ENCODE assay signal across 1 cellular context in genomic region chr19:52028027-52028779, GRCh38.
A peak's percentile ranks its signal among the peaks of the same experiment; 100 is the strongest.
TF ChIP-seq lines count a peak whose summit lies in the region.

Gene ZNF614 (minus strand): TSS chr19:52028379. CDS start chr19:52025745, 2,634 bp downstream.

TF ChIP-seq in K562, 482 proteins besides CTCF, POLR2A, EP300 and RAD21 (continued from another document and continues in another):
- TF ChIP-seq MNT (conservative IDR thresholded peaks at IDR 0.05) = peak; percentile 74 to 87
- no peak for TF ChIP-seq BRCA1 (IDR thresholded peaks at IDR 0.05)
- TF ChIP-seq BRCA1 (CRISPR knock-in tag; IDR thresholded peaks at IDR 0.05) = no peak
- 0 out of 2 replicates have a peak, but pooled peaks have one; percentile 61 for TF ChIP-seq MXI1 (IDR thresholded peaks at IDR 0.05; ENCODE audit: low read depth, low read length)
- peak; percentile 68 for TF ChIP-seq SIN3B (IDR thresholded peaks at IDR 0.05; ENCODE audit: low read depth)
- peak; percentile 59; the same call in 1 of the 2 replicates for TF ChIP-seq ZNF395 (CRISPR knock-in tag; IDR thresholded peaks at IDR 0.05)
- peak; percentile 81; the same call in 1 of the 2 replicates for TF ChIP-seq ARID4B (CRISPR knock-in tag; IDR thresholded peaks at IDR 0.05)
- TF ChIP-seq CCNT2 (IDR thresholded peaks at IDR 0.05; ENCODE audit: borderline replicate concordance, extremely low read depth, insufficient read length, low read depth, low read length) = no peak
- peak; percentile 96 for TF ChIP-seq ATF1 (CRISPR knock-in tag; IDR thresholded peaks at IDR 0.05)
- TF ChIP-seq ATF1 (tag; IDR thresholded peaks at IDR 0.05) = peak; percentile 100
- no peak for TF ChIP-seq MAFF (IDR thresholded peaks at IDR 0.05; ENCODE audit: low read length)
- peak; percentile 93; the same call in 1 of the 2 replicates for TF ChIP-seq KAT7 (CRISPR knock-in tag; IDR thresholded peaks at IDR 0.05; ENCODE audit: borderline replicate concordance)
- no peak for TF ChIP-seq ILF3 (IDR thresholded peaks at IDR 0.05; ENCODE audit: borderline replicate concordance)
- no peak for TF ChIP-seq ELK1 (CRISPR knock-in tag; IDR thresholded peaks at IDR 0.05)
- TF ChIP-seq ZNF277 (CRISPR knock-in tag; IDR thresholded peaks at IDR 0.05; ENCODE audit: borderline replicate concordance) = no peak
- TF ChIP-seq ZFP91 (CRISPR knock-in tag; IDR thresholded peaks at IDR 0.05) = no peak
- peak in 1 of 3 experiments; percentile 71; a peak in 2 of 6 replicates for TF ChIP-seq ZBTB11 (CRISPR knock-in tag; IDR thresholded peaks at IDR 0.05)
- no peak for TF ChIP-seq KLF10 (CRISPR knock-in tag; IDR thresholded peaks at IDR 0.05)
- TF ChIP-seq MED1 (CRISPR knock-in tag; IDR thresholded peaks at IDR 0.05; ENCODE audit: borderline replicate concordance) = no peak
- no peak for TF ChIP-seq CHD1 (IDR thresholded peaks at IDR 0.05; ENCODE audit: low read length)
- TF ChIP-seq SMARCA5 (IDR thresholded peaks at IDR 0.05) = no peak
- TF ChIP-seq DIDO1 (tag; IDR thresholded peaks at IDR 0.05; ENCODE audit: low read depth) = peak; percentile 95
- TF ChIP-seq ARHGAP35 (IDR thresholded peaks at IDR 0.05; ENCODE audit: partially characterized antibody) = peak; percentile 78
- TF ChIP-seq CLOCK (CRISPR knock-in tag; IDR thresholded peaks at IDR 0.05; ENCODE audit: borderline replicate concordance) = no peak
- TF ChIP-seq RBM25 (IDR thresholded peaks at IDR 0.05; ENCODE audit: low read depth, low read length, severe bottlenecking) = no peak
- no peak for TF ChIP-seq CEBPZ (IDR thresholded peaks at IDR 0.05; ENCODE audit: borderline replicate concordance, low read depth, low read length)
- TF ChIP-seq TFAM (CRISPR knock-in tag; conservative IDR thresholded peaks at IDR 0.05) = no peak
- TF ChIP-seq ZNF143 (CRISPR knock-in tag; IDR thresholded peaks at IDR 0.05) = no peak
- TF ChIP-seq ZNF431 (CRISPR knock-in tag; IDR thresholded peaks at IDR 0.05) = no peak
- peak; percentile 61 for TF ChIP-seq GABPA (tag; conservative IDR thresholded peaks at IDR 0.05; ENCODE audit: low read depth)
- TF ChIP-seq ATF2 (CRISPR knock-in tag; IDR thresholded peaks at IDR 0.05) = no peak
- no peak for TF ChIP-seq BRF1 (IDR thresholded peaks at IDR 0.05; ENCODE audit: borderline replicate concordance, extremely low read depth, insufficient read length)
- peak; percentile 89 for TF ChIP-seq NR2C1 (IDR thresholded peaks at IDR 0.05)
- peak; percentile 84 for TF ChIP-seq NR2C1 (tag; IDR thresholded peaks at IDR 0.05)
